ENCODE assay signal across 15 cellular contexts in the genomic region with DNA sequence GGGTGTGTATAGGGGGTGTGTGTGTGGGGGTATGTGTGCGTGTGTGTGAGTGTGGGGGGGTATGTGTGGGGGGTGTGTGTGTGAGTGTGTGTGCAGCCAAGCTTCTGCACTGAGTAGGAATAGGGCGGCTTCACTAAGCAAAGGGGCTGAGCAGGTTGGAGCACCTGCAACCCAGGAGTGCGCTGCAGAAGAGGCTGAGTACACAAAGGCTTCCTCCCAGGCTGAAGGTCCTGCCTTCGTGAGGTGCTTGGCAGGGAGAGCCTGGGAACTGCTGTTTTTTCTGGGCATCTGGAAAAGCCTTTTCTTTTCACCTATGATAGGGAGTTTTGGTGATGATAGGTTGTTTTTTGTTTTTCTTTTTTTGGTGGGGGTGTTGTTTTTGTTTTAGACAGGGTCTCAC. TPM values are rescaled to one million over a fixed set of nuclear protein-coding genes. Genes with fewer than 3 reads are reported as not detected.
DNase-seq lines count a peak whose midpoint lies in the region; ATAC-seq and TF ChIP-seq lines count a peak whose summit lies in the region.
"Had no signal": no experiment of that assay in that cellular context is flagged by ENCODE, and none has a peak within 500 bp of the region (broad histone marks: within the 10 kb centered on the region; RNA-seq: fewer than 3 reads in every experiment).

No MANE protein-coding gene starts in this region.

- H3K27me3 ChIP-seq in mammary epithelial cell (ENCODE audit: insufficient read depth, low read length) (no peaks in the 10 kb centered on the region), psoas muscle (ENCODE audit: insufficient read depth in 3 of 3, low read length in 2 of 3) (peaks cover 0 to 2% (median 0%) of the 10 kb centered on the region in 3 donors)

- no peak overlapping the region for H3K4me2 ChIP-seq in mammary epithelial cell (ENCODE audit: insufficient read depth, low read depth, low read length)
- H3K4me2 ChIP-seq: BLaER1 treated with 17β-estradiol and CSF1 and Interleukin-3, amounts not matched to agents 10 nM and 100 nM had no signal

- peak; percentile 73 to 81 for DNase-seq in T47D (ENCODE audit: low read depth in 1 of 2, low spot score in 1 of 2)
- no peak for DNase-seq in mammary epithelial cell
- DNase-seq in NCI-H2029 (lab: John Stamatoyannopoulos, UW): peak; percentile 22
- DNase-seq in NCI-H774 (lab: John Stamatoyannopoulos, UW): peak; percentile 33
- no peak for DNase-seq in T1000 (lab: John Stamatoyannopoulos, UW)
- no peak for DNase-seq in NCI-H2227 (lab: John Stamatoyannopoulos, UW; ENCODE audit: unreplicated experiment)
- DNase-seq in psoas muscle: no peak
- DNase-seq: GF-D8; GOT3; NCI-H1436; NCI-H226; NK-92 treated with Interleukin-12 subunit alpha and Interleukin-12 subunit beta, amount 100 ng/mL, for 24 hours; OCI-M1 had no signal

- H3K27ac ChIP-seq in mammary epithelial cell (ENCODE audit: insufficient read depth, low read depth, low read length): no peak overlapping the region
- H3K27ac ChIP-seq in psoas muscle: no peak overlapping the region
- H3K27ac ChIP-seq: BLaER1 treated with 17β-estradiol and CSF1 and Interleukin-3, amounts not matched to agents 10 nM and 100 nM; RWPE1 had no signal

- H3K9ac ChIP-seq in mammary epithelial cell (ENCODE audit: insufficient read depth, low read length): no peak overlapping the region
- H3K9ac ChIP-seq: BLaER1 treated with 17β-estradiol and CSF1 and Interleukin-3, amounts not matched to agents 10 nM and 100 nM had no signal

- intact Hi-C loops in mammary epithelial cell (cut with micrococcal nuclease): no loop called here
- intact Hi-C loops in psoas muscle (cut with DNase I): no loop called here

- in situ Hi-C loops in T47D (cut with HindIII; ENCODE audit: low pct_unique_long_range_greater_than_20kb, low sequenced_read_pairs) (no loop called here), mammary epithelial cell (cut with MboI; ENCODE audit: low sequenced_read_pairs in 2 of 2) (no loop called here)

- no peak overlapping the region for H2AFZ ChIP-seq in mammary epithelial cell (ENCODE audit: low read depth, low read length)

- dilution Hi-C loops in mammary epithelial cell (cut with HindIII; ENCODE audit: low sequenced_read_pairs): loop anchor here (25.0 kb wide), 1 partner anchor 100 kb away; no protein-coding TSS in a partner anchor

- H3K4me1 ChIP-seq in mammary epithelial cell (ENCODE audit: insufficient read depth, low read length) (no peaks in the 10 kb centered on the region), psoas muscle (no peaks in the 10 kb centered on the region)

- no peak overlapping the region for H3K4me3 ChIP-seq in mammary epithelial cell (replicated peaks in 1 of 3; ENCODE audit: insufficient read depth in 1 of 3, low read depth in 2 of 3, low read length in 3 of 3)
- H3K4me3 ChIP-seq in psoas muscle: no peak overlapping the region

- TF ChIP-seq CTCF in mammary epithelial cell (conservative IDR thresholded peaks at IDR 0.05 in 1 of 2, IDR thresholded peaks at IDR 0.05 in 1 of 2; ENCODE audit: extremely low read depth in 1 of 2, insufficient read depth in 1 of 2, low read depth in 1 of 2, low read length in 2 of 2): no peak
- TF ChIP-seq CTCF in psoas muscle (IDR thresholded peaks at IDR 0.05): no peak

- H3K36me3 ChIP-seq in mammary epithelial cell (ENCODE audit: insufficient read depth, low read length): no peaks in the 10 kb centered on the region
- no peaks in the 10 kb centered on the region for H3K36me3 ChIP-seq in psoas muscle (ENCODE audit: insufficient read depth in 1 of 2, low read depth in 1 of 2)

- CTCF ChIA-PET in mammary epithelial cell (lab: Charles Lee; ENCODE audit: low non-redundant PET): no interaction called here

- BruUV-seq in mammary epithelial cell (replicated peaks; lab: Mats Ljungman, UMichigan): no TSS peak

- no peak for ATAC-seq in psoas muscle

- no peaks in the 10 kb centered on the region for H4K20me1 ChIP-seq in mammary epithelial cell (ENCODE audit: insufficient read depth, low read length)

- no peaks in the 10 kb centered on the region for H3K79me2 ChIP-seq in mammary epithelial cell (ENCODE audit: insufficient read depth, low read length)

- H3K9me3 ChIP-seq in mammary epithelial cell (replicated peaks; ENCODE audit: insufficient read depth, low read length) (peaks cover 9% of the 10 kb centered on the region), psoas muscle (no peaks in the 10 kb centered on the region)

- WGBS in mammary epithelial cell (ENCODE audit: low coverage, missing lambda C conversion rate): 56% methylated on average over 1 of the region's 4 CpGs
- 84 to 88% (median 87%) methylated on average over 4 of the region's 4 CpGs for WGBS in psoas muscle, 3 donors

RNA-seq across cellular contexts. Expression of a gene that starts 6.0 kb away (rescaled TPM):
- total RNA-seq in mammary epithelial cell (10 to 100 TPM; 32.0 to 41.9 TPM), psoas muscle (10 to 100 TPM; 23.3 to 44.5 (median 24.6) TPM)
- polyA plus RNA-seq in mammary epithelial cell (19.8 TPM), psoas muscle (10 to 100 TPM; 14.7 to 45.4 (median 22.3) TPM)
- 23.2 TPM for polyA minus RNA-seq in mammary epithelial cell

RNA-seq across cellular contexts. Expression of a gene that starts 18.5 kb away (rescaled TPM):
- total RNA-seq in mammary epithelial cell (100 to 1,000 TPM in 1 of 2 donors, 10 to 100 TPM in 1; 75.2 to 124 TPM), psoas muscle (10 to 100 TPM; 18.4 to 34.0 (median 28.2) TPM)
- polyA plus RNA-seq in mammary epithelial cell (42.6 TPM), psoas muscle (10 to 100 TPM; 10.6 to 25.9 (median 10.6) TPM)
- polyA minus RNA-seq in mammary epithelial cell: 67.1 TPM

Comparison
In these comparisons a context has a peak if more than half of its experiments do, and no peak if none do; other contexts are left out.
1. DNase-seq: peak in T47D (2 of 2), NCI-H2029 (single experiment) and NCI-H774 (single experiment); none in mammary epithelial cell (single experiment), T1000 (single experiment), NCI-H2227 (single experiment) and psoas muscle (0 of 2).